Comparison of ENCODE assay signal across 11 cellular contexts in the genomic region with DNA sequence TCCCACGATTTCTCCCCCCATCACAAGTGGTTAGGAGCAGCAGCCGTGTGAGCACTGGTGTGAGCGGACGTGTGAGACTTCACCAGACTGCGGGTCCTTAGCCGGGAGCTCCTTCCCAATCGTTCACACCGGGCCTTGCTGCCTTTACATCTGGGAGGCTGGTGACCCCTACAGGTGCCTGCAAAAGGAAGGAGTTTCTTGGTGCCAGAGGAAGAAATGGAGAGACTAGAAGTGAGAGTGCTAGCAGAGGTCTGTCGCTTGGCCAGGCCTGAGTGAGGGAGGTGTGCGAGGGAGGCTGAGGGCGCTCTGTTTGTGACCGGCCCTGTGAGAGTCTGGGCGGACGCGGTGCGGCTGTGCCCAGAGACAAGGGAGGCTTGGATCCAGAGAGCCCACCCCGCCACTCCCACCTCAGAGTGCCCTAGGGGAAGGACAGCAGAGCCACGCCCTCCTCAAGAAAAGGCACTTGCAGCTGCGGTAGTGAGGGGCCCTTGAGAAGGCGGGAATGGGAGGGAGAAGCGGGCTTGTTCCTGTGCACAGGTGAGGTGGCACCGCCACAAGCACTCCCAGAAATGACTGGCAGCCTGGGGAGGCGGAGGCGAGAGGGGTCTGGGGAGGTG. TPM values are rescaled to one million over a fixed set of nuclear protein-coding genes. Genes with fewer than 3 reads are reported as not detected.
DNase-seq lines count a peak whose midpoint lies in the region; ATAC-seq and TF ChIP-seq lines count a peak whose summit lies in the region.
"Had no signal": no experiment of that assay in that cellular context is flagged by ENCODE, and none has a peak within 500 bp of the region (broad histone marks: within the 10 kb centered on the region; RNA-seq: fewer than 3 reads in every experiment).

No MANE protein-coding gene starts in this region.

- intact Hi-C loops in sciatic nerve (cut with DNase I), result loop anchor here (5.0 kb wide), 1 partner anchor 281 kb away; no protein-coding TSS in a partner anchor
- intact Hi-C loops in activated CD4-positive, alpha-beta T cell treated with anti-CD3 and anti-CD28 coated beads for 36 hours (cut with DNase I, micrococcal nuclease), result loop anchor here in 1 of 2 experiments (5.0 kb wide), 3 partner anchors 44 to 281 kb away; no protein-coding TSS in a partner anchor

- H3K4me1 Mint-ChIP-seq in activated CD4-positive, alpha-beta T cell treated with anti-CD3 and anti-CD28 coated beads for 36 hours, result peaks cover 20% of the 10 kb centered on the region

- no peaks in the 10 kb centered on the region for H3K9me3 Mint-ChIP-seq in activated CD4-positive, alpha-beta T cell treated with anti-CD3 and anti-CD28 coated beads for 36 hours (ENCODE audit: low read depth)
- H3K9me3 Mint-ChIP-seq: CD8-positive, alpha-beta T cell had no signal

- no peak overlapping the region for H3K27ac ChIP-seq in RWPE2 (ENCODE audit: poor library complexity, severe bottlenecking)
- H3K27ac ChIP-seq: testis had no signal

- no peaks in the 10 kb centered on the region for H3K27me3 ChIP-seq in RWPE2 (ENCODE audit: insufficient read depth, poor library complexity, severe bottlenecking)
- H3K27me3 ChIP-seq: testis had no signal

- H3K4me3 ChIP-seq in RWPE2 (ENCODE audit: severe bottlenecking), result no peak overlapping the region
- H3K4me3 ChIP-seq: testis had no signal

- DNase-seq in NK-92 treated with Interleukin-12 subunit alpha and Interleukin-12 subunit beta, amount 100 ng/mL, for 24 hours (lab: John Stamatoyannopoulos, UW), result peak; percentile 36
- DNase-seq in NK-92 (lab: John Stamatoyannopoulos, UW; ENCODE audit: unreplicated experiment) (no peak), RWPE2 (ENCODE audit: low spot score) (no peak), glomerular visceral epithelial cell (ENCODE audit: extremely low spot score) (peak; percentile 31), sciatic nerve (ENCODE audit: low spot score) (no peak), amniotic stem cell (lab: John Stamatoyannopoulos, UW) (no peak)
- DNase-seq in activated CD4-positive, alpha-beta T cell treated with anti-CD3 and anti-CD28 coated beads for 36 hours, result no peak
- DNase-seq: CD8-positive, alpha-beta T cell; effector CD8-positive, alpha-beta T cell; testis had no signal

- POLR2A ChIA-PET in activated CD4-positive, alpha-beta T cell treated with anti-CD3 and anti-CD28 coated beads for 36 hours (lab: Charles Lee), result interaction anchor here (1.4 kb wide), 1 partner anchor 45 kb away, joined by 3 read pairs; no protein-coding TSS in a partner anchor

- H3K36me3 ChIP-seq in RWPE2 (ENCODE audit: low read depth), result no peaks in the 10 kb centered on the region

- H3K27me3 Mint-ChIP-seq in activated CD4-positive, alpha-beta T cell treated with anti-CD3 and anti-CD28 coated beads for 36 hours, result no peaks in the 10 kb centered on the region

- H3K27ac Mint-ChIP-seq in activated CD4-positive, alpha-beta T cell treated with anti-CD3 and anti-CD28 coated beads for 36 hours, result no peak overlapping the region

- peak; percentile 54 for TF ChIP-seq CTCF in RWPE2 (IDR thresholded peaks at IDR 0.05; ENCODE audit: poor library complexity, severe bottlenecking)

- no peaks in the 10 kb centered on the region for H3K36me3 Mint-ChIP-seq in activated CD4-positive, alpha-beta T cell treated with anti-CD3 and anti-CD28 coated beads for 36 hours (ENCODE audit: low read depth)
- H3K36me3 Mint-ChIP-seq: CD8-positive, alpha-beta T cell had no signal

- CTCF ChIA-PET in activated CD4-positive, alpha-beta T cell treated with anti-CD3 and anti-CD28 coated beads for 36 hours (lab: Charles Lee), result interaction anchor here (0.9 to 1.1 kb wide), 3 partner anchors 21 to 91 kb away, joined by 3 read pairs; no protein-coding TSS in a partner anchor

- no peak overlapping the region for H3K4me3 Mint-ChIP-seq in activated CD4-positive, alpha-beta T cell treated with anti-CD3 and anti-CD28 coated beads for 36 hours
- H3K4me3 Mint-ChIP-seq: CD8-positive, alpha-beta T cell had no signal

- H3K4me1 ChIP-seq in RWPE2 (ENCODE audit: insufficient read depth, poor library complexity, severe bottlenecking), result no peaks in the 10 kb centered on the region

- H3K9me3 ChIP-seq in RWPE2 (ENCODE audit: severe bottlenecking), result no peaks in the 10 kb centered on the region
- H3K9me3 ChIP-seq: testis had no signal

- ATAC-seq in RWPE2 (ENCODE audit: low read depth), result peak; percentile 68
- ATAC-seq in sciatic nerve, result peak; percentile 11
- no peak for ATAC-seq in activated CD4-positive, alpha-beta T cell treated with anti-CD3 and anti-CD28 coated beads for 36 hours
- no peak for ATAC-seq in GM21825 (IDR thresholded peaks at IDR 0.05; ENCODE audit: unreplicated experiment)

RNA-seq across cellular contexts. Expression of a gene that starts 10.0 kb away (rescaled TPM):
- 17.2 TPM for total RNA-seq in sciatic nerve
- 1 to 10 TPM; 3.9 to 5.2 TPM for total RNA-seq in activated CD4-positive, alpha-beta T cell treated with anti-CD3 and anti-CD28 coated beads for 36 hours

Comparison
In these comparisons a context has a peak if more than half of its experiments do, and no peak if none do; other contexts are left out.
1. DNase-seq: peak in NK-92 treated with Interleukin-12 subunit alpha and Interleukin-12 subunit beta, amount 100 ng/mL, for 24 hours (single experiment) and glomerular visceral epithelial cell (single experiment); none in NK-92 (single experiment), RWPE2 (single experiment), sciatic nerve (single experiment), amniotic stem cell (single experiment) and activated CD4-positive, alpha-beta T cell treated with anti-CD3 and anti-CD28 coated beads for 36 hours (single experiment).
2. ATAC-seq: peak in RWPE2 (single experiment) and sciatic nerve (single experiment); none in activated CD4-positive, alpha-beta T cell treated with anti-CD3 and anti-CD28 coated beads for 36 hours (single experiment) and GM21825 (single experiment).